Comparison of ENCODE assay signal across 15 cellular contexts in genomic region chr17:208429-208828, GRCh38.
"Had no signal": no experiment of that assay in that cellular context is flagged by ENCODE, and none has a peak within 500 bp of the region (broad histone marks: within the 10 kb centered on the region; RNA-seq: fewer than 3 reads in every experiment).

No MANE protein-coding gene starts in this region.

- ATAC-seq: left ventricle myocardium superior had no signal

- H3K4me3 Mint-ChIP-seq: naive B cell, nephron, type B pancreatic cell had no signal

- DNase-seq: cerebellar nuclear complex; dermis blood vessel endothelial cell; foreskin melanocyte; left ventricle myocardium superior; mesenchymal stem cell; midbrain; naive B cell; small intestine; stimulated activated CD4-positive, alpha-beta T cell treated with anti-CD3 and anti-CD28 coated beads, Interleukin-2, amount 100 ng/mL, for 48 hours; stimulated activated naive CD4-positive, alpha-beta T cell treated with Interleukin-2 at 50 U/mL for 16 hours; uterus had no signal

- H3K4me1 Mint-ChIP-seq: naive B cell had no signal

- FAIRE-seq: colon, islet of Langerhans, small intestine had no signal

- H3K36me3 Mint-ChIP-seq: type B pancreatic cell had no signal

- H3K27ac Mint-ChIP-seq: naive B cell, nephron, type B pancreatic cell had no signal
